ENCODE assay signal across 21 cellular contexts in genomic region chr2:156087875-156088274, GRCh38.
DNase-seq lines count a peak whose midpoint lies in the region; ATAC-seq and TF ChIP-seq lines count a peak whose summit lies in the region.
"Had no signal": no experiment of that assay in that cellular context is flagged by ENCODE, and none has a peak within 500 bp of the region (broad histone marks: within the 10 kb centered on the region; RNA-seq: fewer than 3 reads in every experiment).

No MANE protein-coding gene starts in this region.

- no peak for TF ChIP-seq CTCF in PC-3 (conservative IDR thresholded peaks at IDR 0.05; ENCODE audit: low read depth, low read length)

- H3K9me3 Mint-ChIP-seq in naive thymus-derived CD8-positive, alpha-beta T cell: peaks cover 0 to 5% (median 2%) of the 10 kb centered on the region in 9 donors
- H3K9me3 Mint-ChIP-seq: CD8-positive, alpha-beta T cell had no signal

- no TSS peak for BruUV-seq in PC-3 (replicated peaks; lab: Mats Ljungman, UMichigan)

- H4K20me1 ChIP-seq in GM23248 (ENCODE audit: insufficient read depth) (no peaks in the 10 kb centered on the region), PC-3 (ENCODE audit: low read length) (no peaks in the 10 kb centered on the region)

- POLR2A ChIA-PET in PC-3 (lab: Charles Lee; ENCODE audit: unreplicated experiment): no interaction called here
- POLR2A ChIA-PET in naive thymus-derived CD8-positive, alpha-beta T cell (lab: Charles Lee): no interaction called here

- CTCF ChIA-PET in PC-3 (lab: Charles Lee): no interaction called here

- H3K79me2 ChIP-seq in GM23248 (ENCODE audit: insufficient read depth) (no peaks in the 10 kb centered on the region), PC-3 (ENCODE audit: low read length) (no peaks in the 10 kb centered on the region)

- intact Hi-C loops in PC-3 (cut with micrococcal nuclease) (no loop called here), left colon (cut with DNase I, micrococcal nuclease) (no loop called here)

- in situ Hi-C loops in GM23248 (cut with MboI): no loop called here

- H3K4me2 ChIP-seq in GM23248 (ENCODE audit: unreplicated experiment) (no peak overlapping the region), PC-3 (ENCODE audit: low read length) (peak overlapping the region; percentile 37)

- H3K36me3 Mint-ChIP-seq in naive thymus-derived CD8-positive, alpha-beta T cell: peaks cover 0 to 7% (median 0%) of the 10 kb centered on the region in 3 donors
- H3K36me3 Mint-ChIP-seq: CD8-positive, alpha-beta T cell had no signal

- H3K4me3 Mint-ChIP-seq in naive thymus-derived CD8-positive, alpha-beta T cell: no peak overlapping the region
- H3K4me3 Mint-ChIP-seq: activated T-helper 17 cell treated with anti-CD3 and anti-CD28 coated beads, Interleukin-2, amount 50 U/mL, for 72 hours; CD8-positive, alpha-beta T cell; stimulated activated naive CD8-positive, alpha-beta T cell treated with anti-CD3 and anti-CD28 coated beads, Interleukin-15, Interleukin-2, amounts not matched to agents 100 ng/mL and 50 ng/mL, for 24 hours had no signal

- H3K4me3 ChIP-seq in GM23248 (no peak overlapping the region), PC-3 (ENCODE audit: low read length) (no peak overlapping the region)
- H3K4me3 ChIP-seq: mucosa of descending colon, pancreas, spleen, uterus had no signal

- no peaks in the 10 kb centered on the region for H3K4me1 Mint-ChIP-seq in naive thymus-derived CD8-positive, alpha-beta T cell
- H3K4me1 Mint-ChIP-seq: activated T-helper 17 cell treated with anti-CD3 and anti-CD28 coated beads, Interleukin-2, amount 50 U/mL, for 72 hours had no signal

- H3K27me3 Mint-ChIP-seq in naive thymus-derived CD8-positive, alpha-beta T cell: peaks cover 0 to 6% (median 0%) of the 10 kb centered on the region in 5 donors
- H3K27me3 Mint-ChIP-seq: stimulated activated naive CD8-positive, alpha-beta T cell treated with anti-CD3 and anti-CD28 coated beads, Interleukin-15, Interleukin-2, amounts not matched to agents 100 ng/mL and 50 ng/mL, for 24 hours had no signal

- DNase-seq in A172 (ENCODE audit: low spot score) (peak; percentile 81), GM23248 (peak; percentile 25), PC-3 (peak; percentile 59), ecto neural progenitor cell (ENCODE audit: low spot score) (no peak), left colon (no peak)
- no peak for DNase-seq in naive thymus-derived CD8-positive, alpha-beta T cell
- no peak for DNase-seq in activated CD4-positive, alpha-beta T cell treated with anti-CD3 and anti-CD28 coated beads for 48 hours
- DNase-seq: activated CD4-positive, alpha-beta T cell treated with anti-CD3 and anti-CD28 coated beads, Interleukin-2, amount 50 U/mL, for 4 hours; aorta; CD8-positive, alpha-beta T cell; GDM1; Karpas-422; mucosa of descending colon; NCI-H774; pancreas; Right ventricle myocardium superior; spleen; uterus had no signal

- H2AFZ ChIP-seq in GM23248: no peak overlapping the region
- no peak overlapping the region for H2AFZ ChIP-seq in PC-3 (ENCODE audit: low read length)

- H3K27me3 ChIP-seq in GM23248 (replicated peaks; ENCODE audit: insufficient read depth) (no peaks in the 10 kb centered on the region), PC-3 (ENCODE audit: low read length) (no peaks in the 10 kb centered on the region)
- H3K27me3 ChIP-seq: pancreas, spleen, uterus had no signal

- H3K36me3 ChIP-seq in GM23248 (ENCODE audit: low read depth) (no peaks in the 10 kb centered on the region), PC-3 (ENCODE audit: low read depth, low read length) (no peaks in the 10 kb centered on the region)
- H3K36me3 ChIP-seq: pancreas, spleen, uterus had no signal

- H3K9me2 ChIP-seq in GM23248 (ENCODE audit: insufficient read depth) (no peaks in the 10 kb centered on the region), PC-3 (replicated peaks; ENCODE audit: low read length) (no peaks in the 10 kb centered on the region)

- H3K9me3 ChIP-seq in GM23248 (ENCODE audit: low read depth) (no peaks in the 10 kb centered on the region), PC-3 (ENCODE audit: low read length) (no peaks in the 10 kb centered on the region)
- H3K9me3 ChIP-seq: mucosa of descending colon, pancreas, spleen, uterus had no signal

- WGBS in GM23248 (ENCODE audit: low coverage in 1 of 2, low lambda C conversion rate in 2 of 2, missing lambda C conversion rate in 2 of 2), 2 experiments: 14 to 21% methylated on average over 2 of the region's 2 CpGs

- H3K9ac ChIP-seq in GM23248 (no peak overlapping the region), PC-3 (ENCODE audit: low read length) (no peak overlapping the region)

- ATAC-seq in PC-3 (peak; percentile 45), esophagus mucosa (peak; percentile 47), left colon (no peak)
- ATAC-seq in naive thymus-derived CD8-positive, alpha-beta T cell: no peak
- ATAC-seq: activated T-helper 17 cell treated with anti-CD3 and anti-CD28 coated beads, Interleukin-2, amount 50 U/mL, for 72 hours; CD8-positive, alpha-beta T cell; mucosa of descending colon; pancreas had no signal

- H3F3A ChIP-seq in GM23248 (ENCODE audit: insufficient read depth): no peaks in the 10 kb centered on the region
- H3F3A ChIP-seq in PC-3 (ENCODE audit: low read length, unreplicated experiment): no peaks in the 10 kb centered on the region

- H3K27ac ChIP-seq in GM23248 (no peak overlapping the region), PC-3 (ENCODE audit: low read length) (peak overlapping the region; percentile 56)
- H3K27ac ChIP-seq: pancreas, spleen, uterus had no signal

- H3K27ac Mint-ChIP-seq in naive thymus-derived CD8-positive, alpha-beta T cell: no peak overlapping the region
- H3K27ac Mint-ChIP-seq: activated T-helper 17 cell treated with anti-CD3 and anti-CD28 coated beads, Interleukin-2, amount 50 U/mL, for 72 hours; CD8-positive, alpha-beta T cell; stimulated activated naive CD8-positive, alpha-beta T cell treated with anti-CD3 and anti-CD28 coated beads, Interleukin-15, Interleukin-2, amounts not matched to agents 100 ng/mL and 50 ng/mL, for 24 hours had no signal

- H3K4me1 ChIP-seq in GM23248 (ENCODE audit: insufficient read depth) (no peaks in the 10 kb centered on the region), PC-3 (ENCODE audit: insufficient read depth, low read length) (peaks cover 42% of the 10 kb centered on the region)
- H3K4me1 ChIP-seq: pancreas, spleen, uterus had no signal

Comparison
In these comparisons a context has a peak if more than half of its experiments do, and no peak if none do; other contexts are left out.
1. DNase-seq: peak in A172 (single experiment), GM23248 (single experiment) and PC-3 (single experiment); none in ecto neural progenitor cell (single experiment), naive thymus-derived CD8-positive, alpha-beta T cell (0 of 10), left colon (0 of 2) and activated CD4-positive, alpha-beta T cell treated with anti-CD3 and anti-CD28 coated beads for 48 hours (single experiment).
2. ATAC-seq: peak in PC-3 (single experiment) and esophagus mucosa (single experiment); none in naive thymus-derived CD8-positive, alpha-beta T cell (0 of 2) and left colon (single experiment).